In genomic region chr22:17964153-17964552, GRCh38 we compare ENCODE assay signal across 12 cellular contexts.
DNase-seq lines count a peak whose midpoint lies in the region; ATAC-seq and TF ChIP-seq lines count a peak whose summit lies in the region.
"Had no signal": no experiment of that assay in that cellular context is flagged by ENCODE, and none has a peak within 500 bp of the region (broad histone marks: within the 10 kb centered on the region; RNA-seq: fewer than 3 reads in every experiment).

No MANE protein-coding gene starts in this region.

- peaks cover 6% of the 10 kb centered on the region for H3K27me3 Mint-ChIP-seq in neural progenitor cell (ENCODE audit: insufficient read depth, low read depth)
- H3K27me3 Mint-ChIP-seq: dendritic cell treated with granulocyte-macrophage colony-stimulating factor and Interleukin-4, amounts not matched to agents 40 ng/mL and 50 ng/mL, for 4 days had no signal

- no peak overlapping the region for H3K4me2 ChIP-seq in neural progenitor cell

- no peaks in the 10 kb centered on the region for H3K27me3 ChIP-seq in neural progenitor cell
- H3K27me3 ChIP-seq: neutrophil had no signal

- H3K36me3 ChIP-seq in neural progenitor cell: no peaks in the 10 kb centered on the region
- H3K36me3 ChIP-seq: neutrophil had no signal

- no peak overlapping the region for H3K4me3 Mint-ChIP-seq in neural progenitor cell
- H3K4me3 Mint-ChIP-seq: activated T-cell treated with anti-CD3 and anti-CD28 coated beads, Interleukin-2, amount 50 U/mL, for 72 hours; dendritic cell treated with granulocyte-macrophage colony-stimulating factor and Interleukin-4, amounts not matched to agents 40 ng/mL and 50 ng/mL, for 4 days had no signal

- no peaks in the 10 kb centered on the region for H3K9me3 ChIP-seq in neural progenitor cell (ENCODE audit: low read depth)
- H3K9me3 ChIP-seq: neutrophil had no signal

- H3K27ac Mint-ChIP-seq in neural progenitor cell: peak overlapping the region; percentile 87
- H3K27ac Mint-ChIP-seq: activated T-cell treated with anti-CD3 and anti-CD28 coated beads, Interleukin-2, amount 50 U/mL, for 72 hours; dendritic cell treated with granulocyte-macrophage colony-stimulating factor and Interleukin-4, amounts not matched to agents 40 ng/mL and 50 ng/mL, for 4 days had no signal

- H3K36me3 Mint-ChIP-seq in neural progenitor cell: no peaks in the 10 kb centered on the region

- H3K9me3 Mint-ChIP-seq in neural progenitor cell: no peaks in the 10 kb centered on the region
- H3K9me3 Mint-ChIP-seq: activated T-cell treated with anti-CD3 and anti-CD28 coated beads, Interleukin-2, amount 50 U/mL, for 72 hours; dendritic cell treated with granulocyte-macrophage colony-stimulating factor and Interleukin-4, amounts not matched to agents 40 ng/mL and 50 ng/mL, for 4 days had no signal

- H3K9ac ChIP-seq in neural progenitor cell: peak overlapping the region; percentile 15

- H3K4me1 Mint-ChIP-seq in neural progenitor cell: peaks cover 49% of the 10 kb centered on the region

- H3K79me2 ChIP-seq in neural progenitor cell (ENCODE audit: low read depth): peaks cover 62% of the 10 kb centered on the region

- no peak overlapping the region for H3K4me3 ChIP-seq in neural progenitor cell

- no peak overlapping the region for H3K27ac ChIP-seq in neural progenitor cell
- H3K27ac ChIP-seq: neutrophil had no signal

- ATAC-seq in GM18511 (IDR thresholded peaks at IDR 0.05; ENCODE audit: unreplicated experiment): peak; percentile 45
- peak; percentile 17 for ATAC-seq in HG02852 (IDR thresholded peaks at IDR 0.05; ENCODE audit: unreplicated experiment)
- ATAC-seq in GM21447 (IDR thresholded peaks at IDR 0.05; ENCODE audit: unreplicated experiment): no peak
- ATAC-seq: activated T-cell treated with anti-CD3 and anti-CD28 coated beads, Interleukin-2, amount 50 U/mL, for 72 hours had no signal

- H3F3A ChIP-seq in neural progenitor cell (ENCODE audit: low read depth): peaks cover 7% of the 10 kb centered on the region

- no peak overlapping the region for H2AFZ ChIP-seq in neural progenitor cell (replicated peaks)

- peaks cover 30% of the 10 kb centered on the region for H3K4me1 ChIP-seq in neural progenitor cell

- TF ChIP-seq CTCF in neural progenitor cell (IDR thresholded peaks at IDR 0.05): no peak

- DNase-seq in astrocyte of the hippocampus (ENCODE audit: low read depth, low spot score): peak; percentile 62
- peak; percentile 54 for DNase-seq in neural progenitor cell (ENCODE audit: low spot score)
- DNase-seq in NCI-H2029 (lab: John Stamatoyannopoulos, UW): no peak
- DNase-seq in NCI-H82 (lab: John Stamatoyannopoulos, UW): no peak
- no peak for DNase-seq in Kasumi-1 (lab: John Stamatoyannopoulos, UW)
- DNase-seq: activated T-cell treated with anti-CD3 and anti-CD28 coated beads, Interleukin-2, amount 50 U/mL, for 72 hours; Calu3 had no signal

- peaks cover 49% of the 10 kb centered on the region for H4K20me1 ChIP-seq in neural progenitor cell (ENCODE audit: low read depth)

Comparison
In these comparisons a context has a peak if more than half of its experiments do, and no peak if none do; other contexts are left out.
1. DNase-seq: peak in astrocyte of the hippocampus (single experiment) and neural progenitor cell (single experiment); none in NCI-H2029 (single experiment), NCI-H82 (single experiment) and Kasumi-1 (0 of 2).